9 cellular contexts compared by ENCODE assay signal in genomic region chr10:124722812-124723783, GRCh38. TPM values are rescaled to one million over a fixed set of nuclear protein-coding genes. Genes with fewer than 3 reads are reported as not detected.
A peak's percentile ranks its signal among the peaks of the same experiment; 100 is the strongest.
DNase-seq lines count a peak whose midpoint lies in the region; ATAC-seq, FAIRE-seq and TF ChIP-seq lines count a peak whose summit lies in the region.
"Had no signal": no experiment of that assay in that cellular context is flagged by ENCODE, and none has a peak within 500 bp of the region (broad histone marks: within the 10 kb centered on the region; RNA-seq: fewer than 3 reads in every experiment).

No MANE protein-coding gene starts in this region.

- H4K20me1 ChIP-seq in Karpas-422 (ENCODE audit: insufficient read depth, low read depth, low read length) (peaks cover 12% of the 10 kb centered on the region; the same call in 1 of the 2 replicates), HepG2 (ENCODE audit: insufficient read depth, low read length) (no peaks in the 10 kb centered on the region)

- no peak for FAIRE-seq in HepG2 (lab: Jason Lieb, UNC)
- FAIRE-seq: frontal cortex had no signal

- no TSS peak for BruUV-seq in HepG2 (replicated peaks; lab: Mats Ljungman, UMichigan)

- no peaks in the 10 kb centered on the region for H3K9me2 ChIP-seq in Karpas-422 (replicated peaks; ENCODE audit: insufficient read depth, low read length)

- H3K27ac ChIP-seq in Karpas-422 (ENCODE audit: low read length) (peak overlapping the region; percentile 71), HepG2 (ENCODE audit: extremely low read length, insufficient read depth, low read length) (no peak overlapping the region), stomach smooth muscle (ENCODE audit: low read length) (peak overlapping the region; percentile 64)

- WGBS in HepG2 (ENCODE audit: low lambda C conversion rate) = 98% methylated on average over 5 of the region's 7 CpGs

- no peak for TF ChIP-seq RAD21 in HepG2 (CRISPR knock-in tag; IDR thresholded peaks at IDR 0.05)

- H3K27me3 ChIP-seq in Karpas-422 (ENCODE audit: low read length) (no peaks in the 10 kb centered on the region), HepG2 (ENCODE audit: control insufficient read depth in 1 of 2, insufficient read depth in 2 of 2, low read length in 2 of 2) (no peaks in the 10 kb centered on the region), stomach smooth muscle (ENCODE audit: control insufficient read depth in 1 of 2, insufficient read depth in 2 of 2, low read length in 2 of 2) (no peaks in the 10 kb centered on the region)

- POLR2A ChIA-PET in HepG2 (lab: Yijun Ruan, JAX) = no interaction called here

- peaks cover 100% of the 10 kb centered on the region for H3K4me1 ChIP-seq in Karpas-422 (ENCODE audit: low read length)
- peaks cover 57% of the 10 kb centered on the region for H3K4me1 ChIP-seq in HepG2 (ENCODE audit: insufficient read depth, low read length)
- peaks cover 55% of the 10 kb centered on the region for H3K4me1 ChIP-seq in stomach smooth muscle (ENCODE audit: control insufficient read depth, insufficient read depth, low read length)

- TF ChIP-seq CTCF in GM12865 (IDR thresholded peaks at IDR 0.05; ENCODE audit: insufficient read depth, low read depth, low read length, missing control alignments) (no peak), HepG2 (CRISPR knock-in tag; IDR thresholded peaks at IDR 0.05) (no peak)

- in situ Hi-C loops in HepG2 (cut with HindIII; ENCODE audit: extremely low pct_ligation_motif_present, low pct_unique_long_range_greater_than_20kb) = no loop called here

- CTCF ChIA-PET in HepG2 (lab: Yijun Ruan, JAX; ENCODE audit: low intra/inter-chr PET ratio, low total read pairs) = no interaction called here

- H3K9me3 ChIP-seq in Karpas-422 (ENCODE audit: low read length) (no peaks in the 10 kb centered on the region), HepG2 (ENCODE audit: low read length) (no peaks in the 10 kb centered on the region), stomach smooth muscle (ENCODE audit: control insufficient read depth in 2 of 2, low read length in 2 of 2) (no peaks in the 10 kb centered on the region)

- H2AFZ ChIP-seq in Karpas-422 (ENCODE audit: low read length) (no peak overlapping the region), HepG2 (ENCODE audit: low read length) (no peak overlapping the region)

- ATAC-seq in GM21717 (IDR thresholded peaks at IDR 0.05; ENCODE audit: unreplicated experiment) = peak; percentile 73
- ATAC-seq in HepG2 = no peak; the same call in 2 of the 3 replicates

- H3K4me3 ChIP-seq in GM12865 (ENCODE audit: low read depth, low read length) (peak overlapping the region; percentile 41), Karpas-422 (ENCODE audit: low read length) (no peak overlapping the region), HepG2 (replicated peaks in 1 of 3; ENCODE audit: insufficient read depth in 1 of 3, low read depth in 2 of 3, low read length in 3 of 3) (no peak overlapping the region), stomach smooth muscle (ENCODE audit: low read length in 2 of 2) (peak overlapping the region; percentile 8 to 14)

- H3K79me2 ChIP-seq in Karpas-422 (ENCODE audit: low read length) (peaks cover 100% of the 10 kb centered on the region), HepG2 (ENCODE audit: insufficient read depth, low read length) (peaks cover 47% of the 10 kb centered on the region)

- intact Hi-C loops in HepG2 (cut with micrococcal nuclease; ENCODE audit: unreplicated experiment) = no loop called here

- peak; percentile 94 for DNase-seq in GM12865 (ENCODE audit: low read depth)
- peak; percentile 63 for DNase-seq in Karpas-422
- DNase-seq in activated naive CD4-positive, alpha-beta T cell treated with anti-CD3 and anti-CD28 coated beads, Interleukin-2, amount 50 U/mL, for 16 hours = peak; percentile 52
- DNase-seq in HepG2 (ENCODE audit: low spot score) = no peak
- no peak for DNase-seq in NCI-H345 (lab: John Stamatoyannopoulos, UW)
- no peak for DNase-seq in NCI-H1436 treated with DMSO at 0.1 percent for 48 hours (lab: John Stamatoyannopoulos, UW)

- peak overlapping the region; percentile 39 for H3K4me2 ChIP-seq in Karpas-422 (ENCODE audit: low read depth, low read length, poor library complexity, severe bottlenecking)
- no peak overlapping the region for H3K4me2 ChIP-seq in HepG2 (ENCODE audit: low read depth, low read length)

- H3K9ac ChIP-seq in Karpas-422 (ENCODE audit: low read length) = peak overlapping the region; percentile 38
- H3K9ac ChIP-seq in HepG2 (ENCODE audit: insufficient read depth, low read depth, low read length) = no peak overlapping the region
- peak overlapping the region; percentile 1 to 55 for H3K9ac ChIP-seq in stomach smooth muscle (ENCODE audit: low read length in 2 of 2)

- no peak for TF ChIP-seq EP300 in HepG2 (IDR thresholded peaks at IDR 0.05; ENCODE audit: low read depth in 2 of 2, low read length in 2 of 2)
- TF ChIP-seq EP300 in HepG2 (CRISPR knock-in tag; IDR thresholded peaks at IDR 0.05; ENCODE audit: borderline replicate concordance) = no peak

- no peak for TF ChIP-seq POLR2A in HepG2 (IDR thresholded peaks at IDR 0.05; ENCODE audit: insufficient read depth in 1 of 2, low read depth in 2 of 2, low read length in 2 of 2)

- H3K36me3 ChIP-seq in Karpas-422 (ENCODE audit: insufficient read depth, low read length) (peaks cover 12% of the 10 kb centered on the region; the same call in 1 of the 2 replicates), HepG2 (replicated peaks in 1 of 2; ENCODE audit: control insufficient read depth in 1 of 2, insufficient read depth in 2 of 2, low read length in 2 of 2) (peaks cover 1 to 3% of the 10 kb centered on the region in 2 experiments; a peak in 2 of 5 replicates), stomach smooth muscle (ENCODE audit: control insufficient read depth in 2 of 2, insufficient read depth in 2 of 2, low read length in 2 of 2) (peaks cover 0 to 2% of the 10 kb centered on the region in 2 donors)

TF ChIP-seq in HepG2, 621 proteins besides CTCF, POLR2A, EP300 and RAD21:
- TF ChIP-seq ZNF678 (CRISPR knock-in tag; IDR thresholded peaks at IDR 0.05) = no peak
- peak; percentile 32 for TF ChIP-seq ZFP36 (IDR thresholded peaks at IDR 0.05; ENCODE audit: borderline replicate concordance, low read depth, low read length, partially characterized antibody)

RNA-seq across cellular contexts. Expression of gene FAM53B, which starts 21.1 kb away (rescaled TPM):
- total RNA-seq in Karpas-422 (2014; rRNA removed; shearing (Covaris generic); ENCODE audit: low replicate concordance) = 72.5 and 148 TPM in 2 replicates
- 17.6 and 19.3 TPM in 2 replicates for total RNA-seq in HepG2 (2016; rRNA removed; fragmentation: Illumina TruSeq; extraction: Trizol)
- 37.4 and 40.4 TPM in 2 replicates for total RNA-seq in HepG2 (2016; cell fraction: cytosol; rRNA removed; fragmentation: Illumina TruSeq; extraction: Trizol; ENCODE audit: low read depth)
- total RNA-seq in HepG2 (2016; cell fraction: insoluble cytoplasmic fraction; rRNA removed; fragmentation: Illumina TruSeq; extraction: Trizol) = 15.2 and 19.1 TPM in 2 replicates
- 19.0 and 21.2 TPM in 2 replicates for total RNA-seq in HepG2 (2016; cell fraction: membrane; rRNA removed; fragmentation: Illumina TruSeq; extraction: Trizol)
- 13.6 and 18.0 TPM in 2 replicates for total RNA-seq in HepG2 (2016; cell fraction: nucleus; rRNA removed; fragmentation: Illumina TruSeq; extraction: Trizol)
- 5.8 and 6.4 TPM in 2 replicates for polyA plus RNA-seq in HepG2 (2011; rRNA removed)
- polyA plus RNA-seq in HepG2 (2011; cell fraction: cytosol; rRNA removed) = 4.7 and 7.2 TPM in 2 replicates
- 7.7 and 11.9 TPM in 2 replicates for polyA plus RNA-seq in HepG2 (2011; cell fraction: nucleus; rRNA removed)
- 3.5 and 5.6 TPM in 2 replicates for polyA plus RNA-seq in HepG2 (2012)
- 0.71 and 0.72 TPM in 2 replicates for polyA plus RNA-seq in HepG2 (2016; cell fraction: cytosol; fragmentation: Illumina TruSeq; extraction: Trizol; ENCODE audit: low read depth)
- 10.3 and 11.4 TPM in 2 replicates for polyA plus RNA-seq in HepG2 (2016; cell fraction: insoluble cytoplasmic fraction; fragmentation: Illumina TruSeq; extraction: Trizol; ENCODE audit: low read depth)
- polyA plus RNA-seq in HepG2 (2016; cell fraction: membrane; fragmentation: Illumina TruSeq; extraction: Trizol; ENCODE audit: low read depth) = 3.6 and 4.1 TPM in 2 replicates
- polyA plus RNA-seq in HepG2 (2016; cell fraction: nucleus; fragmentation: Illumina TruSeq; extraction: Trizol; ENCODE audit: insufficient read depth, low read depth) = 13.5 and 14.8 TPM in 2 replicates
- 28.7 and 33.7 TPM in 2 replicates for polyA minus RNA-seq in HepG2 (2011; rRNA and poly(A)+ RNA removed; ENCODE audit: low replicate concordance)
- polyA minus RNA-seq in HepG2 (2011; cell fraction: cytosol; rRNA and poly(A)+ RNA removed) = 7.5 and 12.7 TPM in 2 replicates
- polyA minus RNA-seq in HepG2 (2011; cell fraction: nucleus; rRNA and poly(A)+ RNA removed) = 9.5 and 10.1 TPM in 2 replicates

Comparison
In these comparisons a context has a peak if more than half of its experiments do, and no peak if none do; other contexts are left out.
1. DNase-seq: peak in GM12865 (single experiment), Karpas-422 (single experiment) and activated naive CD4-positive, alpha-beta T cell treated with anti-CD3 and anti-CD28 coated beads, Interleukin-2, amount 50 U/mL, for 16 hours (single experiment); none in HepG2 (single experiment), NCI-H345 (single experiment) and NCI-H1436 treated with DMSO at 0.1 percent for 48 hours (single experiment).
2. H3K4me3 ChIP-seq: peak in GM12865 (single experiment) and stomach smooth muscle (2 of 2); none in Karpas-422 (single experiment) and HepG2 (0 of 3).